Comparison of ENCODE assay signal across 2 cellular contexts in genomic region chr17:17351901-17352781, GRCh38.
TF ChIP-seq lines count a peak whose summit lies in the region.

No MANE protein-coding gene starts in this region.

TF ChIP-seq in HEK293, 187 proteins besides CTCF, POLR2A, EP300 and RAD21 (continued from another document):
- peak; percentile 33; the same call in 1 of the 2 replicates for TF ChIP-seq PATZ1 (tag by site-specific recombination; IDR thresholded peaks at IDR 0.05)
- 0 out of 2 replicates have a peak, but pooled peaks have one; percentile 9 for TF ChIP-seq EGR2 (tag by site-specific recombination; IDR thresholded peaks at IDR 0.05; ENCODE audit: low read depth)
- peak; percentile 67; the same call in 1 of the 2 replicates for TF ChIP-seq ZNF600 (tag by site-specific recombination; IDR thresholded peaks at IDR 0.05)
- no peak for TF ChIP-seq ZNF274 (IDR thresholded peaks at IDR 0.05; ENCODE audit: low read length)
- TF ChIP-seq ZNF274 (tag by site-specific recombination; IDR thresholded peaks at IDR 0.05; ENCODE audit: borderline replicate concordance) = no peak
- TF ChIP-seq TRIM28 (IDR thresholded peaks at IDR 0.05; ENCODE audit: borderline replicate concordance, low read length) = no peak
- peak; percentile 65; the same call in 1 of the 2 replicates for TF ChIP-seq KLF17 (tag by site-specific recombination; IDR thresholded peaks at IDR 0.05)
- no peak for TF ChIP-seq ZNF140 (tag by site-specific recombination; IDR thresholded peaks at IDR 0.05)
- TF ChIP-seq ZNF280D (tag by site-specific recombination; IDR thresholded peaks at IDR 0.05) = no peak
- no peak for TF ChIP-seq ZXDB (tag by site-specific recombination; IDR thresholded peaks at IDR 0.05)
TF ChIP-seq in HEK293: peak in this region for 7.

TF ChIP-seq in SK-N-SH, 30 proteins besides CTCF, POLR2A, EP300 and RAD21 (continued from another document):
- TF ChIP-seq NRF1 (IDR thresholded peaks at IDR 0.05; ENCODE audit: low read depth, low read length) (no peak), SIN3A (IDR thresholded peaks at IDR 0.05; ENCODE audit: borderline replicate concordance, low read depth, low read length) (no peak), PBX3 (IDR thresholded peaks at IDR 0.05) (no peak), ELF1 (IDR thresholded peaks at IDR 0.05) (no peak), YY1 (IDR thresholded peaks at IDR 0.05; ENCODE audit: low read depth) (no peak)
